In the genomic region with DNA sequence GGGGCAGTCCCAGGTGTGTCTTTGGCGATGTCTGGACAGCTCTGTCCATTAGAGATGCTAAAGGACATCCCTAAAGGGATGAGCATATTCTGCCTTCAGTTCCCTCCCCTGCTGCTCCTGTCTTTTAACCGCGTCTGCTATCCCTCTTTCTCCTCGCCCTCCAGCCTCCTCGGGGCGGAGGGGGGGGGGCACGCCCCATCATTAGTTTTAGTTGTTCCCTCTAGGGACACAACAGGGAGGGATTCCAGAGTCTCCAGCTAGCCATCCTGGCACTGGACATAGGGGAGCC, we compare ENCODE assay signal across 8 cellular contexts. TPM values are rescaled to one million over a fixed set of nuclear protein-coding genes. Genes with fewer than 3 reads are reported as not detected.
DNase-seq lines count a peak whose midpoint lies in the region; ATAC-seq, FAIRE-seq and TF ChIP-seq lines count a peak whose summit lies in the region.

No MANE protein-coding gene starts in this region.

- 0 to 32% (median 16%) methylated on average over 1 to 7 of the region's 7 CpGs for WGBS in adrenal gland, 4 donors
- WGBS in HepG2 (ENCODE audit: low lambda C conversion rate) = no CpG with 5 or more reads among the region's 7 CpGs

- H3K27me3 ChIP-seq in adrenal gland (peaks cover 10% of the 10 kb centered on the region), HepG2 (ENCODE audit: control insufficient read depth in 1 of 2, insufficient read depth in 2 of 2, low read length in 2 of 2) (peaks cover 2 to 9% of the 10 kb centered on the region in 2 experiments; a peak in 2 of 5 replicates), thoracic aorta (replicated peaks; ENCODE audit: insufficient read depth) (no peaks in the 10 kb centered on the region)

- H3K9me3 Mint-ChIP-seq in T-helper 2 cell treated with Interferon-gamma antibody and Interleukin-4, amounts not matched to agents 5 μg/mL and 100 μg/mL, for 36 hours = no peaks in the 10 kb centered on the region

- peak; percentile 34 for ATAC-seq in HepG2
- ATAC-seq in thoracic aorta (ENCODE audit: insufficient number of reproducible peaks, low FRiP score, low read depth) = no peak
- no peak for ATAC-seq in HG02571 (IDR thresholded peaks at IDR 0.05; ENCODE audit: unreplicated experiment)
- ATAC-seq in HG02759 (IDR thresholded peaks at IDR 0.05; ENCODE audit: unreplicated experiment) = no peak

- no TSS peak for BruUV-seq in HepG2 (replicated peaks; lab: Mats Ljungman, UMichigan)

- peak overlapping the region; percentile 78 for H3K9ac ChIP-seq in HepG2 (ENCODE audit: insufficient read depth, low read depth, low read length)

- DNase-seq in T-helper 2 cell treated with Interferon-gamma antibody and Interleukin-4, amounts not matched to agents 5 μg/mL and 100 μg/mL, for 36 hours (ENCODE audit: low spot score) = no peak
- DNase-seq in T-helper 2 cell (no peak), adrenal gland (no peak), HepG2 (ENCODE audit: low spot score) (no peak), thoracic aorta (ENCODE audit: low spot score) (no peak)
- no peak for DNase-seq in activated effector memory CD4-positive, alpha-beta T cell treated with Interleukin-2 at 50 U/mL for 16 hours

- no peak overlapping the region for H2AFZ ChIP-seq in HepG2 (ENCODE audit: low read length)

- in situ Hi-C loops in HepG2 (cut with HindIII; ENCODE audit: extremely low pct_ligation_motif_present, low pct_unique_long_range_greater_than_20kb) = loop anchor here (25.0 kb wide), 1 partner anchor 622 kb away; no protein-coding TSS in a partner anchor

- no peaks in the 10 kb centered on the region for H4K20me1 ChIP-seq in HepG2 (ENCODE audit: insufficient read depth, low read length)

- H3K79me2 ChIP-seq in HepG2 (ENCODE audit: insufficient read depth, low read length) = no peaks in the 10 kb centered on the region

- TF ChIP-seq POLR2A in adrenal gland (IDR thresholded peaks at IDR 0.05) (no peak), HepG2 (IDR thresholded peaks at IDR 0.05; ENCODE audit: insufficient read depth in 1 of 2, low read depth in 2 of 2, low read length in 2 of 2) (no peak)

- FAIRE-seq in HepG2 (lab: Jason Lieb, UNC) = no peak

- TF ChIP-seq CTCF in adrenal gland (IDR thresholded peaks at IDR 0.05) = no peak
- no peak for TF ChIP-seq CTCF in HepG2 (CRISPR knock-in tag; IDR thresholded peaks at IDR 0.05)
- TF ChIP-seq CTCF in thoracic aorta (IDR thresholded peaks at IDR 0.05) = no peak

- peaks cover 21% of the 10 kb centered on the region for H3K27me3 Mint-ChIP-seq in T-helper 2 cell treated with Interferon-gamma antibody and Interleukin-4, amounts not matched to agents 5 μg/mL and 100 μg/mL, for 36 hours (ENCODE audit: low read depth)

- H3K4me3 Mint-ChIP-seq in T-helper 2 cell treated with Interferon-gamma antibody and Interleukin-4, amounts not matched to agents 5 μg/mL and 100 μg/mL, for 36 hours = peak overlapping the region; percentile 97

- peak overlapping the region in 4 of 5 donors; percentile 61 to 94 (median 80) for H3K27ac ChIP-seq in adrenal gland
- peak overlapping the region; percentile 68 for H3K27ac ChIP-seq in HepG2 (ENCODE audit: extremely low read length, insufficient read depth, low read length)
- peak overlapping the region; percentile 86 to 87 for H3K27ac ChIP-seq in thoracic aorta

- intact Hi-C loops in adrenal gland (cut with DNase I) (no loop called here), HepG2 (cut with micrococcal nuclease; ENCODE audit: unreplicated experiment) (no loop called here)

- H3K4me1 ChIP-seq in adrenal gland (replicated peaks in 1 of 2) (no peaks in the 10 kb centered on the region), HepG2 (ENCODE audit: insufficient read depth, low read length) (peaks cover 29% of the 10 kb centered on the region), thoracic aorta (ENCODE audit: control insufficient read depth in 1 of 2, low read depth in 2 of 2) (no peaks in the 10 kb centered on the region)

- peak overlapping the region in 3 of 4 donors; percentile 32 to 72 (median 36) for H3K4me3 ChIP-seq in adrenal gland
- peak overlapping the region; percentile 81 to 85 (median 85); a peak in 5 of 6 replicates for H3K4me3 ChIP-seq in HepG2 (replicated peaks in 1 of 3; ENCODE audit: insufficient read depth in 1 of 3, low read depth in 2 of 3, low read length in 3 of 3)
- H3K4me3 ChIP-seq in thoracic aorta = peak overlapping the region; percentile 86

- peak overlapping the region; percentile 97 for H3K27ac Mint-ChIP-seq in T-helper 2 cell treated with Interferon-gamma antibody and Interleukin-4, amounts not matched to agents 5 μg/mL and 100 μg/mL, for 36 hours

- H3K4me1 Mint-ChIP-seq in T-helper 2 cell treated with Interferon-gamma antibody and Interleukin-4, amounts not matched to agents 5 μg/mL and 100 μg/mL, for 36 hours (ENCODE audit: low read depth) = peaks cover 27% of the 10 kb centered on the region

- H3K9me3 ChIP-seq in adrenal gland (replicated peaks in 1 of 3) (no peaks in the 10 kb centered on the region), HepG2 (ENCODE audit: low read length) (no peaks in the 10 kb centered on the region), thoracic aorta (no peaks in the 10 kb centered on the region)

- POLR2A ChIA-PET in HepG2 (lab: Yijun Ruan, JAX) = no interaction called here

- H3K4me2 ChIP-seq in HepG2 (ENCODE audit: low read depth, low read length) = peak overlapping the region; percentile 88

- TF ChIP-seq EP300 in HepG2 (IDR thresholded peaks at IDR 0.05; ENCODE audit: low read depth in 2 of 2, low read length in 2 of 2) = no peak
- TF ChIP-seq EP300 in HepG2 (CRISPR knock-in tag; IDR thresholded peaks at IDR 0.05; ENCODE audit: borderline replicate concordance) = no peak

- peaks cover 34% of the 10 kb centered on the region for H3K36me3 Mint-ChIP-seq in T-helper 2 cell treated with Interferon-gamma antibody and Interleukin-4, amounts not matched to agents 5 μg/mL and 100 μg/mL, for 36 hours (ENCODE audit: low read depth)

- TF ChIP-seq RAD21 in HepG2 (CRISPR knock-in tag; IDR thresholded peaks at IDR 0.05) = no peak

- H3K36me3 ChIP-seq in adrenal gland (replicated peaks in 1 of 2) (peaks cover 0 to 16% of the 10 kb centered on the region in 2 donors), HepG2 (replicated peaks in 1 of 2; ENCODE audit: control insufficient read depth in 1 of 2, insufficient read depth in 2 of 2, low read length in 2 of 2) (peaks cover 0 to 7% of the 10 kb centered on the region in 2 experiments; a peak in 2 of 5 replicates), thoracic aorta (no peaks in the 10 kb centered on the region)

- CTCF ChIA-PET in HepG2 (lab: Yijun Ruan, JAX; ENCODE audit: low intra/inter-chr PET ratio, low total read pairs) = no interaction called here

TF ChIP-seq in HepG2, 621 proteins besides CTCF, POLR2A, EP300 and RAD21 (continues in another document):
- TF ChIP-seq HNF4G (IDR thresholded peaks at IDR 0.05; ENCODE audit: borderline replicate concordance, low read depth, low read length) (no peak), HNF4G (CRISPR knock-in tag; IDR thresholded peaks at IDR 0.05; ENCODE audit: borderline replicate concordance, low read depth) (no peak), ZNF724P (CRISPR knock-in tag; IDR thresholded peaks at IDR 0.05; ENCODE audit: borderline replicate concordance) (no peak), CENPBD1 (CRISPR knock-in tag; IDR thresholded peaks at IDR 0.05; ENCODE audit: borderline replicate concordance, low read depth) (no peak), NFE2L1 (CRISPR knock-in tag; IDR thresholded peaks at IDR 0.05; ENCODE audit: borderline replicate concordance) (no peak), JUNB (CRISPR knock-in tag; IDR thresholded peaks at IDR 0.05; ENCODE audit: borderline replicate concordance) (no peak), TBP (CRISPR knock-in tag; IDR thresholded peaks at IDR 0.05) (no peak), NR2F2 (IDR thresholded peaks at IDR 0.05; ENCODE audit: borderline replicate concordance, low read depth) (no peak)

RNA-seq across cellular contexts. Expression of gene MSL3, which starts 1.1 kb away (rescaled TPM):
- 10 to 100 TPM; 12.0 to 31.9 (median 18.7) TPM for total RNA-seq in adrenal gland
- 10 to 100 TPM; 20.0 to 43.7 (median 22.0) TPM for polyA plus RNA-seq in adrenal gland
- 7.6 and 9.8 TPM in 2 replicates for total RNA-seq in HepG2 (2016; rRNA removed; fragmentation: Illumina TruSeq; extraction: Trizol)
- total RNA-seq in HepG2 (2016; cell fraction: cytosol; rRNA removed; fragmentation: Illumina TruSeq; extraction: Trizol; ENCODE audit: low read depth) = 3.9 and 5.2 TPM in 2 replicates
- total RNA-seq in HepG2 (2016; cell fraction: insoluble cytoplasmic fraction; rRNA removed; fragmentation: Illumina TruSeq; extraction: Trizol) = 7.5 and 9.8 TPM in 2 replicates
- total RNA-seq in HepG2 (2016; cell fraction: membrane; rRNA removed; fragmentation: Illumina TruSeq; extraction: Trizol) = 6.6 and 7.4 TPM in 2 replicates
- total RNA-seq in HepG2 (2016; cell fraction: nucleus; rRNA removed; fragmentation: Illumina TruSeq; extraction: Trizol) = 9.3 and 9.9 TPM in 2 replicates
- 10.1 and 10.2 TPM in 2 replicates for polyA plus RNA-seq in HepG2 (2011; rRNA removed)
- polyA plus RNA-seq in HepG2 (2011; cell fraction: cytosol; rRNA removed) = 5.1 and 5.4 TPM in 2 replicates
- 24.6 and 26.6 TPM in 2 replicates for polyA plus RNA-seq in HepG2 (2011; cell fraction: nucleus; rRNA removed)
- polyA plus RNA-seq in HepG2 (2012) = 5.7 and 8.3 TPM in 2 replicates
- polyA plus RNA-seq in HepG2 (2016; cell fraction: cytosol; fragmentation: Illumina TruSeq; extraction: Trizol; ENCODE audit: low read depth) = 2.9 and 3.3 TPM in 2 replicates
- 10.2 and 10.9 TPM in 2 replicates for polyA plus RNA-seq in HepG2 (2016; cell fraction: insoluble cytoplasmic fraction; fragmentation: Illumina TruSeq; extraction: Trizol; ENCODE audit: low read depth)
- polyA plus RNA-seq in HepG2 (2016; cell fraction: membrane; fragmentation: Illumina TruSeq; extraction: Trizol; ENCODE audit: low read depth) = 5.2 and 5.8 TPM in 2 replicates
- 13.5 and 15.1 TPM in 2 replicates for polyA plus RNA-seq in HepG2 (2016; cell fraction: nucleus; fragmentation: Illumina TruSeq; extraction: Trizol; ENCODE audit: insufficient read depth, low read depth)
- polyA minus RNA-seq in HepG2 (2011; rRNA and poly(A)+ RNA removed; ENCODE audit: low replicate concordance) = 6.1 and 39.9 TPM in 2 replicates
- 4.6 and 4.7 TPM in 2 replicates for polyA minus RNA-seq in HepG2 (2011; cell fraction: cytosol; rRNA and poly(A)+ RNA removed)
- 12.5 and 16.4 TPM in 2 replicates for polyA minus RNA-seq in HepG2 (2011; cell fraction: nucleus; rRNA and poly(A)+ RNA removed)
- 10 to 100 TPM; 25.5 to 25.8 TPM for total RNA-seq in thoracic aorta

Comparison
In these comparisons a context has a peak if more than half of its experiments do, and no peak if none do; other contexts are left out.
1. H3K4me3 ChIP-seq: peak in every context shown above with its lines; median percentile 86 in thoracic aorta; 85 in HepG2; 36 in adrenal gland.